ENCODE assay signal across 2 cellular contexts in the genomic region with DNA sequence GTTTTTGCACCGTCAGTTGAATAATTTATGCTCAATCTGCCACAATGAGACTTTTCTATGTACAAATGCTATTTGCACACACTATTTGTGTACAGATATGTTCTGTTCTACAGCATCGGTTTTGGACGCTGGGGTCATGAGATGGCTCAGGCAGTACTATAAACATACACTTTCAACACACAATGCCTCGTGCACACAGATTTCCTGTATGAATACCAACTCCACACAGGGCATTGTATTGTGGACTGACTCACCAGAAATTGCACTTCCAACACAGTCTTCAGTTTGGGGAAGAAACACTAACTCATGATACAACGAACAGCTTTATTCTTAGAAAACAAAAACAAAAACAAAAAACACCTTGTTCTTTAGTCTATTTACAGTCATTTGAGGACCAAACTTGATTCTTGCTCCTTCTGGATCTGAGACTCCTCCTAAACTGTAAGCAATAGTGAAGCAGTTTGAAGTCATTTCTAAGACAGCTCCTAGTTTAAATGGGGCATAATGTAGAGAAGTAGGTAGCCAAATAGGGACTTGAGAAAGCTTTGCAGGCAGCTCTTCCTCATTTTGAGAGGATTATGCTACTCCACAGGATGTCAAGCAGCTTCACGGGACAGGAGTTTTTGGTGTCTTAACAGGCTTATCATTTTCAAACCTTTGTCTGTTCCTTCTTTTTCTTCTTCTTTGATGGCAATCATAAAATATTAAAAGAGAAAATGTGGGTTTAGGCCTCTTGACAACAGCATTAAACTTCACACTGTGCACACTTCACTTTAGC.
TF ChIP-seq lines count a peak whose summit lies in the region.

No MANE protein-coding gene starts in this region.

TF ChIP-seq in SK-N-SH treated with all-trans-retinoic acid at 6 μM for 48 hours, 23 proteins besides CTCF, POLR2A, EP300 and RAD21 (continued from another document):
- TF ChIP-seq, protein P1, sequence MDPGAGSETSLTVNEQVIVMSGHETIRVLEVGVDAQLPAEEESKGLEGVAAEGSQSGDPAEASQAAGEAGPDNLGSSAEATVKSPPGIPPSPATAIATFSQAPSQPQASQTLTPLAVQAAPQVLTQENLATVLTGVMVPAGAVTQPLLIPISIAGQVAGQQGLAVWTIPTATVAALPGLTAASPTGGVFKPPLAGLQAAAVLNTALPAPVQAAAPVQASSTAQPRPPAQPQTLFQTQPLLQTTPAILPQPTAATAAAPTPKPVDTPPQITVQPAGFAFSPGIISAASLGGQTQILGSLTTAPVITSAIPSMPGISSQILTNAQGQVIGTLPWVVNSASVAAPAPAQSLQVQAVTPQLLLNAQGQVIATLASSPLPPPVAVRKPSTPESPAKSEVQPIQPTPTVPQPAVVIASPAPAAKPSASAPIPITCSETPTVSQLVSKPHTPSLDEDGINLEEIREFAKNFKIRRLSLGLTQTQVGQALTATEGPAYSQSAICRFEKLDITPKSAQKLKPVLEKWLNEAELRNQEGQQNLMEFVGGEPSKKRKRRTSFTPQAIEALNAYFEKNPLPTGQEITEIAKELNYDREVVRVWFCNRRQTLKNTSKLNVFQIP (CRISPR knock-in tag; IDR thresholded peaks at IDR 0.05; ENCODE audit: borderline replicate concordance, low read depth): no peak
- TF ChIP-seq CSDC2 (CRISPR knock-in tag; IDR thresholded peaks at IDR 0.05) (no peak), ZFP30 (CRISPR knock-in tag; IDR thresholded peaks at IDR 0.05) (no peak), ZNF565 (CRISPR knock-in tag; conservative IDR thresholded peaks at IDR 0.05; ENCODE audit: low read depth) (no peak), OSR1 (CRISPR knock-in tag; IDR thresholded peaks at IDR 0.05) (no peak), ARNTL (CRISPR knock-in tag; IDR thresholded peaks at IDR 0.05; ENCODE audit: borderline replicate concordance, low read depth) (no peak), BACH2 (CRISPR knock-in tag; IDR thresholded peaks at IDR 0.05; ENCODE audit: borderline replicate concordance) (no peak), ZNF70 (CRISPR knock-in tag; IDR thresholded peaks at IDR 0.05) (no peak), ESRRG (CRISPR knock-in tag; IDR thresholded peaks at IDR 0.05) (no peak), ZFP3 (CRISPR knock-in tag; IDR thresholded peaks at IDR 0.05) (no peak), PPARA (CRISPR knock-in tag; IDR thresholded peaks at IDR 0.05; ENCODE audit: borderline replicate concordance) (no peak)
- TF ChIP-seq, protein P2, sequence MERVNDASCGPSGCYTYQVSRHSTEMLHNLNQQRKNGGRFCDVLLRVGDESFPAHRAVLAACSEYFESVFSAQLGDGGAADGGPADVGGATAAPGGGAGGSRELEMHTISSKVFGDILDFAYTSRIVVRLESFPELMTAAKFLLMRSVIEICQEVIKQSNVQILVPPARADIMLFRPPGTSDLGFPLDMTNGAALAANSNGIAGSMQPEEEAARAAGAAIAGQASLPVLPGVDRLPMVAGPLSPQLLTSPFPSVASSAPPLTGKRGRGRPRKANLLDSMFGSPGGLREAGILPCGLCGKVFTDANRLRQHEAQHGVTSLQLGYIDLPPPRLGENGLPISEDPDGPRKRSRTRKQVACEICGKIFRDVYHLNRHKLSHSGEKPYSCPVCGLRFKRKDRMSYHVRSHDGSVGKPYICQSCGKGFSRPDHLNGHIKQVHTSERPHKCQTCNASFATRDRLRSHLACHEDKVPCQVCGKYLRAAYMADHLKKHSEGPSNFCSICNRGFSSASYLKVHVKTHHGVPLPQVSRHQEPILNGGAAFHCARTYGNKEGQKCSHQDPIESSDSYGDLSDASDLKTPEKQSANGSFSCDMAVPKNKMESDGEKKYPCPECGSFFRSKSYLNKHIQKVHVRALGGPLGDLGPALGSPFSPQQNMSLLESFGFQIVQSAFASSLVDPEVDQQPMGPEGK (CRISPR knock-in tag; IDR thresholded peaks at IDR 0.05; ENCODE audit: borderline replicate concordance): no peak
- TF ChIP-seq, protein P3, sequence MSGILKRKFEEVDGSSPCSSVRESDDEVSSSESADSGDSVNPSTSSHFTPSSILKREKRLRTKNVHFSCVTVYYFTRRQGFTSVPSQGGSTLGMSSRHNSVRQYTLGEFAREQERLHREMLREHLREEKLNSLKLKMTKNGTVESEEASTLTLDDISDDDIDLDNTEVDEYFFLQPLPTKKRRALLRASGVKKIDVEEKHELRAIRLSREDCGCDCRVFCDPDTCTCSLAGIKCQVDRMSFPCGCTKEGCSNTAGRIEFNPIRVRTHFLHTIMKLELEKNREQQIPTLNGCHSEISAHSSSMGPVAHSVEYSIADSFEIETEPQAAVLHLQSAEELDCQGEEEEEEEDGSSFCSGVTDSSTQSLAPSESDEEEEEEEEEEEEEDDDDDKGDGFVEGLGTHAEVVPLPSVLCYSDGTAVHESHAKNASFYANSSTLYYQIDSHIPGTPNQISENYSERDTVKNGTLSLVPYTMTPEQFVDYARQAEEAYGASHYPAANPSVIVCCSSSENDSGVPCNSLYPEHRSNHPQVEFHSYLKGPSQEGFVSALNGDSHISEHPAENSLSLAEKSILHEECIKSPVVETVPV (CRISPR knock-in tag; IDR thresholded peaks at IDR 0.05): no peak

TF ChIP-seq in SK-N-SH, 30 proteins besides CTCF, POLR2A, EP300 and RAD21 (continued from another document):
- TF ChIP-seq, protein P4, sequence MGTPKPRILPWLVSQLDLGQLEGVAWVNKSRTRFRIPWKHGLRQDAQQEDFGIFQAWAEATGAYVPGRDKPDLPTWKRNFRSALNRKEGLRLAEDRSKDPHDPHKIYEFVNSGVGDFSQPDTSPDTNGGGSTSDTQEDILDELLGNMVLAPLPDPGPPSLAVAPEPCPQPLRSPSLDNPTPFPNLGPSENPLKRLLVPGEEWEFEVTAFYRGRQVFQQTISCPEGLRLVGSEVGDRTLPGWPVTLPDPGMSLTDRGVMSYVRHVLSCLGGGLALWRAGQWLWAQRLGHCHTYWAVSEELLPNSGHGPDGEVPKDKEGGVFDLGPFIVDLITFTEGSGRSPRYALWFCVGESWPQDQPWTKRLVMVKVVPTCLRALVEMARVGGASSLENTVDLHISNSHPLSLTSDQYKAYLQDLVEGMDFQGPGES (IDR thresholded peaks at IDR 0.05; ENCODE audit: low read depth, low read length): no peak
- TF ChIP-seq YY1 (IDR thresholded peaks at IDR 0.05; ENCODE audit: low read depth): no peak
- no peak for TF ChIP-seq JUND (IDR thresholded peaks at IDR 0.05)
- TF ChIP-seq GATA2 (CRISPR knock-in tag; IDR thresholded peaks at IDR 0.05): no peak
- TF ChIP-seq FOSL2 (IDR thresholded peaks at IDR 0.05; ENCODE audit: borderline replicate concordance, low read depth): no peak
- no peak for TF ChIP-seq CHD2 (IDR thresholded peaks at IDR 0.05; ENCODE audit: low read length, partially characterized antibody)
- TF ChIP-seq POLR2AphosphoS5 (IDR thresholded peaks at IDR 0.05; ENCODE audit: low read depth, low read length): no peak
- no peak for TF ChIP-seq SIN3A (IDR thresholded peaks at IDR 0.05; ENCODE audit: borderline replicate concordance, low read depth, low read length)
- TF ChIP-seq TAF1 (IDR thresholded peaks at IDR 0.05; ENCODE audit: borderline replicate concordance, low read depth, low read length): no peak
- no peak for TF ChIP-seq TCF12 (IDR thresholded peaks at IDR 0.05)
- TF ChIP-seq RCOR1 (IDR thresholded peaks at IDR 0.05; ENCODE audit: low read length): no peak
- TF ChIP-seq, protein P5, sequence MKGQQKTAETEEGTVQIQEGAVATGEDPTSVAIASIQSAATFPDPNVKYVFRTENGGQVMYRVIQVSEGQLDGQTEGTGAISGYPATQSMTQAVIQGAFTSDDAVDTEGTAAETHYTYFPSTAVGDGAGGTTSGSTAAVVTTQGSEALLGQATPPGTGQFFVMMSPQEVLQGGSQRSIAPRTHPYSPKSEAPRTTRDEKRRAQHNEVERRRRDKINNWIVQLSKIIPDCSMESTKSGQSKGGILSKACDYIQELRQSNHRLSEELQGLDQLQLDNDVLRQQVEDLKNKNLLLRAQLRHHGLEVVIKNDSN (IDR thresholded peaks at IDR 0.05; ENCODE audit: borderline replicate concordance, low read depth): no peak
